In genomic region chr3:54251705-54252104, GRCh38 we compare ENCODE assay signal across 24 cellular contexts.
"Had no signal": no experiment of that assay in that cellular context is flagged by ENCODE, and none has a peak within 500 bp of the region (broad histone marks: within the 10 kb centered on the region; RNA-seq: fewer than 3 reads in every experiment).

No MANE protein-coding gene starts in this region.

- H3K4me1 Mint-ChIP-seq: activated CD4-positive, alpha-beta memory T cell treated with anti-CD3 and anti-CD28 coated beads, Interleukin-2, amount 10 ng/mL, durations not matched to agents 7 days and 5 days; activated CD4-positive, alpha-beta T cell treated with anti-CD3 and anti-CD28 coated beads for 36 hours; activated CD4-positive, alpha-beta T cell treated with anti-CD3 and anti-CD28 coated beads, Interleukin-2, amount 10 ng/mL, durations not matched to agents 7 days and 5 days; activated naive CD4-positive, alpha-beta T cell treated with anti-CD3 and anti-CD28 coated beads, Interleukin-2, amount 10 ng/mL, durations not matched to agents 7 days and 5 days; activated naive CD8-positive, alpha-beta T cell treated with anti-CD3 and anti-CD28 coated beads, Interleukin-2, amount 10 ng/mL, durations not matched to agents 7 days and 5 days had no signal

- H3K4me3 Mint-ChIP-seq: activated CD4-positive, alpha-beta memory T cell treated with anti-CD3 and anti-CD28 coated beads, Interleukin-2, amount 10 ng/mL, durations not matched to agents 7 days and 5 days; activated CD4-positive, alpha-beta T cell treated with anti-CD3 and anti-CD28 coated beads for 36 hours; activated CD4-positive, alpha-beta T cell treated with anti-CD3 and anti-CD28 coated beads, Interleukin-2, amount 10 ng/mL, durations not matched to agents 7 days and 5 days; activated naive CD4-positive, alpha-beta T cell treated with anti-CD3 and anti-CD28 coated beads, Interleukin-2, amount 10 ng/mL, durations not matched to agents 7 days and 5 days; activated naive CD8-positive, alpha-beta T cell treated with anti-CD3 and anti-CD28 coated beads, Interleukin-2, amount 10 ng/mL, durations not matched to agents 7 days and 5 days; activated T-cell treated with anti-CD3 and anti-CD28 coated beads, Interleukin-2, amount 50 U/mL, for 24 hours; activated T-cell treated with anti-CD3 and anti-CD28 coated beads, Interleukin-2, amount 50 U/mL, for 72 hours; brain had no signal

- H3K36me3 Mint-ChIP-seq: activated naive CD4-positive, alpha-beta T cell treated with anti-CD3 and anti-CD28 coated beads, Interleukin-2, amount 10 ng/mL, durations not matched to agents 7 days and 5 days; activated naive CD4-positive, alpha-beta T cell treated with anti-CD3 and anti-CD28 coated beads, Interleukin-2, amount 50 U/mL, for 72 hours; activated naive CD8-positive, alpha-beta T cell treated with anti-CD3 and anti-CD28 coated beads, Interleukin-2, amount 10 ng/mL, durations not matched to agents 7 days and 5 days; brain had no signal

- H3K9me3 Mint-ChIP-seq: activated CD4-positive, alpha-beta memory T cell treated with anti-CD3 and anti-CD28 coated beads, Interleukin-2, amount 10 ng/mL, durations not matched to agents 7 days and 5 days; activated CD4-positive, alpha-beta T cell treated with anti-CD3 and anti-CD28 coated beads, Interleukin-2, amount 10 ng/mL, durations not matched to agents 7 days and 5 days; activated T-cell treated with anti-CD3 and anti-CD28 coated beads, Interleukin-2, amount 50 U/mL, for 24 hours had no signal

- DNase-seq: activated CD4-positive, alpha-beta memory T cell treated with anti-CD3 and anti-CD28 coated beads, Interleukin-2, amount 10 ng/mL, durations not matched to agents 7 days and 5 days; activated CD4-positive, alpha-beta T cell treated with anti-CD3 and anti-CD28 coated beads for 36 hours; activated CD4-positive, alpha-beta T cell treated with anti-CD3 and anti-CD28 coated beads, Interleukin-2, amount 10 ng/mL, durations not matched to agents 7 days and 5 days; activated CD4-positive, alpha-beta T cell treated with anti-CD3 and anti-CD28 coated beads, Interleukin-2, amount 50 U/mL, for 4 hours; activated CD4-positive, CD25-positive, alpha-beta regulatory T cell; activated CD4-positive, CD25-positive, alpha-beta regulatory T cell treated with anti-CD3 and anti-CD28 coated beads, Interleukin-2, amount 50 U/mL, for 72 hours; activated CD8-positive, alpha-beta memory T cell treated with anti-CD3 and anti-CD28 coated beads, Interleukin-2, amount 50 U/mL, for 48 hours; activated gamma-delta T cell; activated naive CD4-positive, alpha-beta T cell; activated naive CD4-positive, alpha-beta T cell treated with anti-CD3 and anti-CD28 coated beads, Interleukin-2, amount 10 ng/mL, durations not matched to agents 7 days and 5 days; activated naive CD8-positive, alpha-beta T cell treated with anti-CD3 and anti-CD28 coated beads, Interleukin-2, amount 10 ng/mL, durations not matched to agents 7 days and 5 days; activated T-cell treated with anti-CD3 and anti-CD28 coated beads for 4 hours; activated T-cell treated with anti-CD3 and anti-CD28 coated beads, Interleukin-2, amount 50 U/mL, for 24 hours; activated T-cell treated with anti-CD3 and anti-CD28 coated beads, Interleukin-2, amount 50 U/mL, for 72 hours; central memory CD4-positive, alpha-beta T cell; cerebellar nuclear complex; colonic mucosa; effector CD8-positive, alpha-beta T cell; esophagus squamous epithelium; foreskin melanocyte; heart right ventricle had no signal

- H3K27ac Mint-ChIP-seq: activated CD4-positive, alpha-beta memory T cell treated with anti-CD3 and anti-CD28 coated beads, Interleukin-2, amount 10 ng/mL, durations not matched to agents 7 days and 5 days; activated CD4-positive, alpha-beta T cell treated with anti-CD3 and anti-CD28 coated beads for 36 hours; activated CD4-positive, alpha-beta T cell treated with anti-CD3 and anti-CD28 coated beads, Interleukin-2, amount 10 ng/mL, durations not matched to agents 7 days and 5 days; activated naive CD4-positive, alpha-beta T cell treated with anti-CD3 and anti-CD28 coated beads, Interleukin-2, amount 10 ng/mL, durations not matched to agents 7 days and 5 days; activated naive CD4-positive, alpha-beta T cell treated with anti-CD3 and anti-CD28 coated beads, Interleukin-2, amount 50 U/mL, for 72 hours; activated naive CD8-positive, alpha-beta T cell treated with anti-CD3 and anti-CD28 coated beads, Interleukin-2, amount 10 ng/mL, durations not matched to agents 7 days and 5 days; activated T-cell treated with anti-CD3 and anti-CD28 coated beads, Interleukin-2, amount 50 U/mL, for 24 hours; activated T-cell treated with anti-CD3 and anti-CD28 coated beads, Interleukin-2, amount 50 U/mL, for 72 hours had no signal

- H3K27me3 Mint-ChIP-seq: activated CD4-positive, alpha-beta memory T cell treated with anti-CD3 and anti-CD28 coated beads, Interleukin-2, amount 10 ng/mL, durations not matched to agents 7 days and 5 days; activated CD4-positive, alpha-beta T cell treated with anti-CD3 and anti-CD28 coated beads for 36 hours; activated CD4-positive, alpha-beta T cell treated with anti-CD3 and anti-CD28 coated beads, Interleukin-2, amount 10 ng/mL, durations not matched to agents 7 days and 5 days; activated naive CD4-positive, alpha-beta T cell treated with anti-CD3 and anti-CD28 coated beads, Interleukin-2, amount 10 ng/mL, durations not matched to agents 7 days and 5 days; activated naive CD8-positive, alpha-beta T cell treated with anti-CD3 and anti-CD28 coated beads, Interleukin-2, amount 10 ng/mL, durations not matched to agents 7 days and 5 days; activated T-cell treated with anti-CD3 and anti-CD28 coated beads, Interleukin-2, amount 50 U/mL, for 24 hours had no signal

- ATAC-seq: activated CD4-positive, alpha-beta T cell treated with anti-CD3 and anti-CD28 coated beads for 36 hours; activated naive CD4-positive, alpha-beta T cell treated with anti-CD3 and anti-CD28 coated beads, Interleukin-2, amount 50 U/mL, for 72 hours; activated T-cell treated with anti-CD3 and anti-CD28 coated beads, Interleukin-2, amount 50 U/mL, for 72 hours; gastroesophageal sphincter; heart right ventricle had no signal
